18 cellular contexts compared by ENCODE assay signal in genomic region chr19:19337120-19337519, GRCh38.
"Had no signal": no experiment of that assay in that cellular context is flagged by ENCODE, and none has a peak within 500 bp of the region (broad histone marks: within the 10 kb centered on the region; RNA-seq: fewer than 3 reads in every experiment).

No MANE protein-coding gene starts in this region.

- H3K4me2 ChIP-seq: smooth muscle cell had no signal

- H3K4me3 ChIP-seq: coronary artery, left ventricle myocardium inferior, lower lobe of right lung, smooth muscle cell, tibial artery, upper lobe of right lung, vagina had no signal

- H3K9me3 ChIP-seq: left ventricle myocardium inferior, lower lobe of right lung, neutrophil, tibial artery, upper lobe of right lung, vagina had no signal

- H3K9me3 Mint-ChIP-seq: immature natural killer cell; naive thymus-derived CD4-positive, alpha-beta T cell; nephron progenitor cell had no signal

- H3K4me3 Mint-ChIP-seq: immature natural killer cell; naive thymus-derived CD4-positive, alpha-beta T cell; nephron progenitor cell had no signal

- ATAC-seq: left cardiac atrium; lower lobe of right lung; naive thymus-derived CD4-positive, alpha-beta T cell; stimulated activated naive CD8-positive, alpha-beta T cell treated with anti-CD3 and anti-CD28 coated beads, Interleukin-15, Interleukin-2, amounts not matched to agents 100 U/mL and 50 U/mL, for 24 hours; upper lobe of right lung had no signal

- H3K27ac ChIP-seq: coronary artery, left ventricle myocardium inferior, lower lobe of right lung, neutrophil, tibial artery, upper lobe of right lung, vagina had no signal

- H3K4me1 ChIP-seq: left ventricle myocardium inferior, lower lobe of right lung, tibial artery, upper lobe of right lung had no signal

- H3K27me3 ChIP-seq: neutrophil, tibial artery, upper lobe of right lung, vagina had no signal

- H3K27ac Mint-ChIP-seq: immature natural killer cell had no signal

- H3K27me3 Mint-ChIP-seq: naive thymus-derived CD4-positive, alpha-beta T cell had no signal

- DNase-seq: effector CD4-positive, alpha-beta T cell; foreskin fibroblast; immature natural killer cell; kidney; left cardiac atrium; left ventricle myocardium inferior; lower lobe of right lung; mesenchymal stem cell; naive thymus-derived CD4-positive, alpha-beta T cell; nephron progenitor cell; stimulated activated CD4-positive, alpha-beta T cell treated with anti-CD3 and anti-CD28 coated beads, Interleukin-2, amount 100 ng/mL, for 48 hours; stimulated activated naive CD8-positive, alpha-beta T cell treated with anti-CD3 and anti-CD28 coated beads, Interleukin-15, Interleukin-2, amounts not matched to agents 100 U/mL and 50 U/mL, for 24 hours; tibial artery; upper lobe of right lung had no signal

- H3K4me1 Mint-ChIP-seq: nephron progenitor cell had no signal
